ENCODE assay signal across 1 cellular context in the genomic region with DNA sequence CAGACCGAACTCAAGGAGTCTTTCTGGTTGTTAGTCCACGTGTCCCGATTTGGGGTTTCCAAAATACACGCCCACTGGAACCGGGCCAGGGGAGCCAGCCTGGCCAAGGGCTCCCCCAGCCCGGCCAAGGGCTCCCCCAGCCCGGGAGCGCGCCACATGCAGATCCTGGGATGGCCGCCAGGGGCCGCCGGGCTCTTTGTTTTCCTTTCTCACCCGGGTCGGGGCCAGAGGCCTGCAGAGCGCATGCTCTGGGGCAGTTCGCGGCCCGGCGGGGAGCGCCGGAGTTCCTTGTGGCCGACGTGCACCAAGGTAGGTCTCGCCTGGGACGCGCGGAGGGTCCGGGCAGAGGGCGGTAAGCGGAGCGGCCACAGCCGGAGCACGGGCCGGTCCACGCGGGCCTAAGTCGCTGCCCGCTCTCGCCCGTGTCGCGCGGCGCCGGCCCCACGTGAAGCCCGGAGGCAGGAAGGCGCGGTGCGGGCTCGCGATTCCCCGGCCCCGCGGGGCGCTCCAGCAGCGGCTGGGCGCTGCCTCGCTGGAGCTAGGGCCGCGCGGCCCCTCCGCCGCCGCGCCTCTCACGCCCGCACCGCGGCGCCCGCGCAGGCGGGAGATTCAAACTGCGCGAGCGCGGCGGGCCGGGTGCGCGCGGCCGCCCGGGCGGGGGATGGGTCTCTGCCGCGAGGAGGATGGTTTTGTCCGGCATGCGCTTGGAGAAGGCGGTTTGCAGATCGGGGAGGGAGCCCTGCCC.
TF ChIP-seq lines count a peak whose summit lies in the region.

No MANE protein-coding gene starts in this region.

TF ChIP-seq in H1, 55 proteins besides CTCF, POLR2A, EP300 and RAD21 (continued from another document):
- TF ChIP-seq HDAC2 (IDR thresholded peaks at IDR 0.05; ENCODE audit: borderline replicate concordance in 1 of 2, low read depth in 2 of 2, low read length in 2 of 2) (0 out of 4 replicates have a peak, but pooled peaks of 1 of the 2 experiments have one; percentile 45), SP2 (IDR thresholded peaks at IDR 0.05; ENCODE audit: low read length) (no peak), SRF (IDR thresholded peaks at IDR 0.05; ENCODE audit: low read depth, low read length) (no peak), SAP30 (IDR thresholded peaks at IDR 0.05; ENCODE audit: insufficient read depth, insufficient replicate concordance, low read length) (no peak), SIX5 (IDR thresholded peaks at IDR 0.05; ENCODE audit: low read depth, low read length) (no peak), CHD2 (IDR thresholded peaks at IDR 0.05; ENCODE audit: low read length) (peak; percentile 4; the same call in 1 of the 2 replicates), CREB1 (IDR thresholded peaks at IDR 0.05) (0 out of 2 replicates have a peak, but pooled peaks have one; percentile 22), MAFK (IDR thresholded peaks at IDR 0.05; ENCODE audit: low read depth, low read length) (no peak), KDM5A (IDR thresholded peaks at IDR 0.05; ENCODE audit: low read length) (no peak), SP1 (IDR thresholded peaks at IDR 0.05; ENCODE audit: low read depth, low read length) (no peak), NRF1 (IDR thresholded peaks at IDR 0.05; ENCODE audit: low read depth, low read length) (peak; percentile 83), YY1 (IDR thresholded peaks at IDR 0.05; ENCODE audit: low read depth, low read length) (no peak), SIN3A (conservative IDR thresholded peaks at IDR 0.05 in 1 of 2, IDR thresholded peaks at IDR 0.05 in 1 of 2; ENCODE audit: low read depth in 1 of 2, low read length in 2 of 2) (peak in 1 of 2 experiments; percentile 82; a peak in 2 of 4 replicates), CTBP2 (IDR thresholded peaks at IDR 0.05; ENCODE audit: borderline replicate concordance, insufficient read depth, insufficient read length, low read length) (no peak), ASH2L (IDR thresholded peaks at IDR 0.05; ENCODE audit: low read length) (no peak), BCL11A (IDR thresholded peaks at IDR 0.05; ENCODE audit: low read depth in 2 of 2, low read length in 2 of 2) (no peak), POLR2AphosphoS5 (IDR thresholded peaks at IDR 0.05; ENCODE audit: low read depth, low read length) (peak; percentile 82), CBX5 (IDR thresholded peaks at IDR 0.05; ENCODE audit: low read depth, low read length) (no peak), TAF7 (optimal IDR thresholded peaks at IDR 0.05; ENCODE audit: borderline replicate concordance, low read depth, low read length) (peak; percentile 75), ZNF274 (IDR thresholded peaks at IDR 0.05; ENCODE audit: borderline replicate concordance, extremely low read depth, low read length) (no peak), RNF2 (IDR thresholded peaks at IDR 0.05; ENCODE audit: borderline replicate concordance, low read depth, low read length, missing control alignments, poor library complexity, severe bottlenecking) (no peak), RBBP5 (IDR thresholded peaks at IDR 0.05; ENCODE audit: borderline replicate concordance, low read depth, low read length) (peak; percentile 44; the same call in 1 of the 2 replicates), BRCA1 (IDR thresholded peaks at IDR 0.05; ENCODE audit: low read depth, low read length) (no peak), EZH2 (IDR thresholded peaks at IDR 0.05; ENCODE audit: low read depth, low read length, severe bottlenecking) (no peak), POU5F1 (IDR thresholded peaks at IDR 0.05; ENCODE audit: low read depth, low read length) (no peak), KDM1A (IDR thresholded peaks at IDR 0.05; ENCODE audit: borderline replicate concordance, low read length) (no peak), SP4 (IDR thresholded peaks at IDR 0.05; ENCODE audit: low read length) (peak; percentile 55; the same call in 1 of the 2 replicates), CHD1 (IDR thresholded peaks at IDR 0.05; ENCODE audit: low read depth, low read length) (no peak), GTF2F1 (IDR thresholded peaks at IDR 0.05; ENCODE audit: borderline replicate concordance, low read depth, low read length) (peak; percentile 16; the same call in 1 of the 2 replicates), SIRT6 (IDR thresholded peaks at IDR 0.05; ENCODE audit: low read length) (no peak), JUN (IDR thresholded peaks at IDR 0.05; ENCODE audit: low read depth, low read length) (no peak), PHF8 (conservative IDR thresholded peaks at IDR 0.05; ENCODE audit: low read depth, low read length) (peak; percentile 97), SUZ12 (IDR thresholded peaks at IDR 0.05; ENCODE audit: low read length) (no peak), RFX5 (IDR thresholded peaks at IDR 0.05; ENCODE audit: borderline replicate concordance, low read depth, low read length) (no peak), BACH1 (IDR thresholded peaks at IDR 0.05; ENCODE audit: low read length) (no peak), CEBPB (IDR thresholded peaks at IDR 0.05; ENCODE audit: low read depth, low read length) (no peak), TEAD4 (IDR thresholded peaks at IDR 0.05; ENCODE audit: low read depth, low read length) (no peak), NANOG (IDR thresholded peaks at IDR 0.05; ENCODE audit: insufficient read depth, low read depth, low read length, poor library complexity, severe bottlenecking) (no peak), TBP (IDR thresholded peaks at IDR 0.05; ENCODE audit: low read depth, low read length) (peak; percentile 86), RXRA (IDR thresholded peaks at IDR 0.05; ENCODE audit: insufficient read depth, low read depth, low read length) (no peak), HDAC6 (IDR thresholded peaks at IDR 0.05; ENCODE audit: low read depth, low read length) (no peak), EGR1 (IDR thresholded peaks at IDR 0.05; ENCODE audit: borderline replicate concordance, low read depth, low read length) (peak; percentile 51; the same call in 1 of the 2 replicates), CBX8 (IDR thresholded peaks at IDR 0.05; ENCODE audit: borderline replicate concordance, low read depth, low read length) (no peak), TCF12 (IDR thresholded peaks at IDR 0.05; ENCODE audit: low read depth, low read length) (no peak)
- TF ChIP-seq, protein P1, sequence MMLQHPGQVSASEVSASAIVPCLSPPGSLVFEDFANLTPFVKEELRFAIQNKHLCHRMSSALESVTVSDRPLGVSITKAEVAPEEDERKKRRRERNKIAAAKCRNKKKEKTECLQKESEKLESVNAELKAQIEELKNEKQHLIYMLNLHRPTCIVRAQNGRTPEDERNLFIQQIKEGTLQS (IDR thresholded peaks at IDR 0.05; ENCODE audit: insufficient read depth, low read depth, low read length), result 0 out of 2 replicates have a peak, but pooled peaks have one; percentile 11
- TF ChIP-seq, protein P2, sequence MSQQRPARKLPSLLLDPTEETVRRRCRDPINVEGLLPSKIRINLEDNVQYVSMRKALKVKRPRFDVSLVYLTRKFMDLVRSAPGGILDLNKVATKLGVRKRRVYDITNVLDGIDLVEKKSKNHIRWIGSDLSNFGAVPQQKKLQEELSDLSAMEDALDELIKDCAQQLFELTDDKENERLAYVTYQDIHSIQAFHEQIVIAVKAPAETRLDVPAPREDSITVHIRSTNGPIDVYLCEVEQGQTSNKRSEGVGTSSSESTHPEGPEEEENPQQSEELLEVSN (IDR thresholded peaks at IDR 0.05), result 0 out of 2 replicates have a peak, but pooled peaks have one; percentile 32
- TF ChIP-seq, protein P3, sequence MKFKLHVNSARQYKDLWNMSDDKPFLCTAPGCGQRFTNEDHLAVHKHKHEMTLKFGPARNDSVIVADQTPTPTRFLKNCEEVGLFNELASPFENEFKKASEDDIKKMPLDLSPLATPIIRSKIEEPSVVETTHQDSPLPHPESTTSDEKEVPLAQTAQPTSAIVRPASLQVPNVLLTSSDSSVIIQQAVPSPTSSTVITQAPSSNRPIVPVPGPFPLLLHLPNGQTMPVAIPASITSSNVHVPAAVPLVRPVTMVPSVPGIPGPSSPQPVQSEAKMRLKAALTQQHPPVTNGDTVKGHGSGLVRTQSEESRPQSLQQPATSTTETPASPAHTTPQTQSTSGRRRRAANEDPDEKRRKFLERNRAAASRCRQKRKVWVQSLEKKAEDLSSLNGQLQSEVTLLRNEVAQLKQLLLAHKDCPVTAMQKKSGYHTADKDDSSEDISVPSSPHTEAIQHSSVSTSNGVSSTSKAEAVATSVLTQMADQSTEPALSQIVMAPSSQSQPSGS (IDR thresholded peaks at IDR 0.05; ENCODE audit: low read length), result no peak
- TF ChIP-seq, protein P4, sequence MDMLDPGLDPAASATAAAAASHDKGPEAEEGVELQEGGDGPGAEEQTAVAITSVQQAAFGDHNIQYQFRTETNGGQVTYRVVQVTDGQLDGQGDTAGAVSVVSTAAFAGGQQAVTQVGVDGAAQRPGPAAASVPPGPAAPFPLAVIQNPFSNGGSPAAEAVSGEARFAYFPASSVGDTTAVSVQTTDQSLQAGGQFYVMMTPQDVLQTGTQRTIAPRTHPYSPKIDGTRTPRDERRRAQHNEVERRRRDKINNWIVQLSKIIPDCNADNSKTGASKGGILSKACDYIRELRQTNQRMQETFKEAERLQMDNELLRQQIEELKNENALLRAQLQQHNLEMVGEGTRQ (IDR thresholded peaks at IDR 0.05; ENCODE audit: low read length), result 0 out of 2 replicates have a peak, but pooled peaks have one; percentile 16
- TF ChIP-seq, protein P5, sequence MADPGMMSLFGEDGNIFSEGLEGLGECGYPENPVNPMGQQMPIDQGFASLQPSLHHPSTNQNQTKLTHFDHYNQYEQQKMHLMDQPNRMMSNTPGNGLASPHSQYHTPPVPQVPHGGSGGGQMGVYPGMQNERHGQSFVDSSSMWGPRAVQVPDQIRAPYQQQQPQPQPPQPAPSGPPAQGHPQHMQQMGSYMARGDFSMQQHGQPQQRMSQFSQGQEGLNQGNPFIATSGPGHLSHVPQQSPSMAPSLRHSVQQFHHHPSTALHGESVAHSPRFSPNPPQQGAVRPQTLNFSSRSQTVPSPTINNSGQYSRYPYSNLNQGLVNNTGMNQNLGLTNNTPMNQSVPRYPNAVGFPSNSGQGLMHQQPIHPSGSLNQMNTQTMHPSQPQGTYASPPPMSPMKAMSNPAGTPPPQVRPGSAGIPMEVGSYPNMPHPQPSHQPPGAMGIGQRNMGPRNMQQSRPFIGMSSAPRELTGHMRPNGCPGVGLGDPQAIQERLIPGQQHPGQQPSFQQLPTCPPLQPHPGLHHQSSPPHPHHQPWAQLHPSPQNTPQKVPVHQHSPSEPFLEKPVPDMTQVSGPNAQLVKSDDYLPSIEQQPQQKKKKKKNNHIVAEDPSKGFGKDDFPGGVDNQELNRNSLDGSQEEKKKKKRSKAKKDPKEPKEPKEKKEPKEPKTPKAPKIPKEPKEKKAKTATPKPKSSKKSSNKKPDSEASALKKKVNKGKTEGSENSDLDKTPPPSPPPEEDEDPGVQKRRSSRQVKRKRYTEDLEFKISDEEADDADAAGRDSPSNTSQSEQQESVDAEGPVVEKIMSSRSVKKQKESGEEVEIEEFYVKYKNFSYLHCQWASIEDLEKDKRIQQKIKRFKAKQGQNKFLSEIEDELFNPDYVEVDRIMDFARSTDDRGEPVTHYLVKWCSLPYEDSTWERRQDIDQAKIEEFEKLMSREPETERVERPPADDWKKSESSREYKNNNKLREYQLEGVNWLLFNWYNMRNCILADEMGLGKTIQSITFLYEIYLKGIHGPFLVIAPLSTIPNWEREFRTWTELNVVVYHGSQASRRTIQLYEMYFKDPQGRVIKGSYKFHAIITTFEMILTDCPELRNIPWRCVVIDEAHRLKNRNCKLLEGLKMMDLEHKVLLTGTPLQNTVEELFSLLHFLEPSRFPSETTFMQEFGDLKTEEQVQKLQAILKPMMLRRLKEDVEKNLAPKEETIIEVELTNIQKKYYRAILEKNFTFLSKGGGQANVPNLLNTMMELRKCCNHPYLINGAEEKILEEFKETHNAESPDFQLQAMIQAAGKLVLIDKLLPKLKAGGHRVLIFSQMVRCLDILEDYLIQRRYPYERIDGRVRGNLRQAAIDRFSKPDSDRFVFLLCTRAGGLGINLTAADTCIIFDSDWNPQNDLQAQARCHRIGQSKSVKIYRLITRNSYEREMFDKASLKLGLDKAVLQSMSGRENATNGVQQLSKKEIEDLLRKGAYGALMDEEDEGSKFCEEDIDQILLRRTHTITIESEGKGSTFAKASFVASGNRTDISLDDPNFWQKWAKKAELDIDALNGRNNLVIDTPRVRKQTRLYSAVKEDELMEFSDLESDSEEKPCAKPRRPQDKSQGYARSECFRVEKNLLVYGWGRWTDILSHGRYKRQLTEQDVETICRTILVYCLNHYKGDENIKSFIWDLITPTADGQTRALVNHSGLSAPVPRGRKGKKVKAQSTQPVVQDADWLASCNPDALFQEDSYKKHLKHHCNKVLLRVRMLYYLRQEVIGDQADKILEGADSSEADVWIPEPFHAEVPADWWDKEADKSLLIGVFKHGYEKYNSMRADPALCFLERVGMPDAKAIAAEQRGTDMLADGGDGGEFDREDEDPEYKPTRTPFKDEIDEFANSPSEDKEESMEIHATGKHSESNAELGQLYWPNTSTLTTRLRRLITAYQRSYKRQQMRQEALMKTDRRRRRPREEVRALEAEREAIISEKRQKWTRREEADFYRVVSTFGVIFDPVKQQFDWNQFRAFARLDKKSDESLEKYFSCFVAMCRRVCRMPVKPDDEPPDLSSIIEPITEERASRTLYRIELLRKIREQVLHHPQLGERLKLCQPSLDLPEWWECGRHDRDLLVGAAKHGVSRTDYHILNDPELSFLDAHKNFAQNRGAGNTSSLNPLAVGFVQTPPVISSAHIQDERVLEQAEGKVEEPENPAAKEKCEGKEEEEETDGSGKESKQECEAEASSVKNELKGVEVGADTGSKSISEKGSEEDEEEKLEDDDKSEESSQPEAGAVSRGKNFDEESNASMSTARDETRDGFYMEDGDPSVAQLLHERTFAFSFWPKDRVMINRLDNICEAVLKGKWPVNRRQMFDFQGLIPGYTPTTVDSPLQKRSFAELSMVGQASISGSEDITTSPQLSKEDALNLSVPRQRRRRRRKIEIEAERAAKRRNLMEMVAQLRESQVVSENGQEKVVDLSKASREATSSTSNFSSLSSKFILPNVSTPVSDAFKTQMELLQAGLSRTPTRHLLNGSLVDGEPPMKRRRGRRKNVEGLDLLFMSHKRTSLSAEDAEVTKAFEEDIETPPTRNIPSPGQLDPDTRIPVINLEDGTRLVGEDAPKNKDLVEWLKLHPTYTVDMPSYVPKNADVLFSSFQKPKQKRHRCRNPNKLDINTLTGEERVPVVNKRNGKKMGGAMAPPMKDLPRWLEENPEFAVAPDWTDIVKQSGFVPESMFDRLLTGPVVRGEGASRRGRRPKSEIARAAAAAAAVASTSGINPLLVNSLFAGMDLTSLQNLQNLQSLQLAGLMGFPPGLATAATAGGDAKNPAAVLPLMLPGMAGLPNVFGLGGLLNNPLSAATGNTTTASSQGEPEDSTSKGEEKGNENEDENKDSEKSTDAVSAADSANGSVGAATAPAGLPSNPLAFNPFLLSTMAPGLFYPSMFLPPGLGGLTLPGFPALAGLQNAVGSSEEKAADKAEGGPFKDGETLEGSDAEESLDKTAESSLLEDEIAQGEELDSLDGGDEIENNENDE (IDR thresholded peaks at IDR 0.05; ENCODE audit: insufficient replicate concordance, low read length), result no peak
- TF ChIP-seq, protein P6, sequence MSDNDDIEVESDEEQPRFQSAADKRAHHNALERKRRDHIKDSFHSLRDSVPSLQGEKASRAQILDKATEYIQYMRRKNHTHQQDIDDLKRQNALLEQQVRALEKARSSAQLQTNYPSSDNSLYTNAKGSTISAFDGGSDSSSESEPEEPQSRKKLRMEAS (IDR thresholded peaks at IDR 0.05), result peak; percentile 89
